Comparison of ENCODE assay signal across 8 cellular contexts in genomic region chr18:26549103-26549485, GRCh38. TPM values are rescaled to one million over a fixed set of nuclear protein-coding genes. Genes with fewer than 3 reads are reported as not detected.
A peak's percentile ranks its signal among the peaks of the same experiment; 100 is the strongest.
DNase-seq lines count a peak whose midpoint lies in the region; ATAC-seq and TF ChIP-seq lines count a peak whose summit lies in the region.

No MANE protein-coding gene starts in this region.

- no peak overlapping the region for H3K27ac ChIP-seq in CD4-positive, CD25-positive, alpha-beta regulatory T cell (ENCODE audit: insufficient read depth, low read length, poor library complexity, severe bottlenecking)
- H3K27ac ChIP-seq in SJSA1 (peak overlapping the region; percentile 19), coronary artery (peak overlapping the region; percentile 80 to 82), right lobe of liver (peak overlapping the region in 2 of 3 donors; percentile 4 to 29), thymus (ENCODE audit: low read depth) (peak overlapping the region; percentile 71)

- intact Hi-C loops in right lobe of liver (cut with DNase I), result loop anchor here in 1 of 2 donors (10.0 kb wide), 1 partner anchor 64 kb away; no protein-coding TSS in a partner anchor

- TF ChIP-seq CTCF in coronary artery (IDR thresholded peaks at IDR 0.05) (no peak), right lobe of liver (IDR thresholded peaks at IDR 0.05) (no peak)

- H3K27me3 ChIP-seq in CD4-positive, CD25-positive, alpha-beta regulatory T cell (ENCODE audit: control insufficient read depth, insufficient read depth, low read length), result peaks cover 21% of the 10 kb centered on the region
- peaks cover under 1% of the 10 kb centered on the region for H3K27me3 ChIP-seq in SJSA1 (replicated peaks)
- peaks cover 0 to 10% of the 10 kb centered on the region in 2 donors for H3K27me3 ChIP-seq in right lobe of liver
- H3K27me3 ChIP-seq in thymus (ENCODE audit: control insufficient read depth, insufficient read depth), result peaks cover 40% of the 10 kb centered on the region

- peaks cover 3 to 41% (median 21%) of the 10 kb centered on the region in 4 donors for H3K4me1 Mint-ChIP-seq in CD4-positive, CD25-positive, alpha-beta regulatory T cell

- TF ChIP-seq POLR2A in right lobe of liver (IDR thresholded peaks at IDR 0.05), result no peak

- H3K4me3 ChIP-seq in CD4-positive, CD25-positive, alpha-beta regulatory T cell (ENCODE audit: low read depth, low read length), result no peak overlapping the region
- H3K4me3 ChIP-seq in SJSA1 (peak overlapping the region; percentile 82), coronary artery (peak overlapping the region; percentile 86), right lobe of liver (peak overlapping the region; percentile 45 to 66 (median 59)), thymus (ENCODE audit: low read length) (peak overlapping the region; percentile 83)

- no peaks in the 10 kb centered on the region for H3K36me3 Mint-ChIP-seq in CD4-positive, CD25-positive, alpha-beta regulatory T cell

- DNase-seq in CD4-positive, CD25-positive, alpha-beta regulatory T cell, result peak in 1 of 3 donors; percentile 16
- DNase-seq in GOT3 (lab: John Stamatoyannopoulos, UW), result peak; percentile 7
- DNase-seq in SJSA1 (ENCODE audit: low read depth in 1 of 2, low spot score in 2 of 2), result peak; percentile 49 to 52
- peak; percentile 75 for DNase-seq in coronary artery (ENCODE audit: low spot score)
- peak in 2 of 3 donors; percentile 41 to 52 for DNase-seq in right lobe of liver
- DNase-seq in stimulated activated CD4-positive, alpha-beta T cell treated with anti-CD3 and anti-CD28 coated beads, Interleukin-1b, Interleukin-23, amount 100 ng/mL, for 48 hours, result no peak

- H3K27ac Mint-ChIP-seq in CD4-positive, CD25-positive, alpha-beta regulatory T cell, result no peak overlapping the region

- H3K36me3 ChIP-seq in CD4-positive, CD25-positive, alpha-beta regulatory T cell (ENCODE audit: control insufficient read depth, insufficient read depth, low read length), result no peaks in the 10 kb centered on the region
- H3K36me3 ChIP-seq in SJSA1, result peaks cover 15% of the 10 kb centered on the region
- no peaks in the 10 kb centered on the region for H3K36me3 ChIP-seq in right lobe of liver
- no peaks in the 10 kb centered on the region for H3K36me3 ChIP-seq in thymus (ENCODE audit: control insufficient read depth, insufficient read depth)

- no peaks in the 10 kb centered on the region for H3K9me3 ChIP-seq in CD4-positive, CD25-positive, alpha-beta regulatory T cell (ENCODE audit: control insufficient read depth in 2 of 2, low read length in 2 of 2)
- H3K9me3 ChIP-seq in SJSA1 (replicated peaks) (no peaks in the 10 kb centered on the region), right lobe of liver (no peaks in the 10 kb centered on the region), thymus (ENCODE audit: control insufficient read depth) (no peaks in the 10 kb centered on the region)

- H3K9me3 Mint-ChIP-seq in CD4-positive, CD25-positive, alpha-beta regulatory T cell, result no peaks in the 10 kb centered on the region

- peaks cover 36% of the 10 kb centered on the region for H3K27me3 Mint-ChIP-seq in CD4-positive, CD25-positive, alpha-beta regulatory T cell

- WGBS in right lobe of liver (ENCODE audit: insufficient coverage, low coverage, low lambda C conversion rate, missing lambda C conversion rate), result under 1% methylated on average over 32 of the region's 36 CpGs
- under 1% methylated on average over 36 of the region's 36 CpGs for WGBS in thymus

- no peak for ATAC-seq in CD4-positive, CD25-positive, alpha-beta regulatory T cell (ENCODE audit: low read depth in 2 of 2)
- peak; percentile 16 to 31 (median 18) for ATAC-seq in right lobe of liver
- no peak for ATAC-seq in HG02884 (IDR thresholded peaks at IDR 0.05; ENCODE audit: unreplicated experiment)

- peaks cover 23% of the 10 kb centered on the region for H3K4me1 ChIP-seq in CD4-positive, CD25-positive, alpha-beta regulatory T cell (ENCODE audit: control insufficient read depth, insufficient read depth, low read length, poor library complexity, severe bottlenecking)
- H3K4me1 ChIP-seq in SJSA1 (replicated peaks) (peaks cover 30% of the 10 kb centered on the region), right lobe of liver (peaks cover 0 to 47% (median 0%) of the 10 kb centered on the region in 4 donors), thymus (ENCODE audit: control insufficient read depth, insufficient read depth, low read length) (peaks cover 25% of the 10 kb centered on the region)

- H3K4me3 Mint-ChIP-seq in CD4-positive, CD25-positive, alpha-beta regulatory T cell, result peak overlapping the region in 3 of 4 donors; percentile 56 to 64 (median 62)

RNA-seq across cellular contexts. Expression of gene KCTD1, which starts 0.7 kb away (rescaled TPM):
- total RNA-seq in CD4-positive, CD25-positive, alpha-beta regulatory T cell, result 2.0 TPM
- polyA plus RNA-seq in CD4-positive, CD25-positive, alpha-beta regulatory T cell, result under 1 TPM in 2 of 4 donors, not detected in 2; 0.14 to 0.26 TPM
- 10.8 and 11.9 TPM in 2 replicates for total RNA-seq in SJSA1 (2014; rRNA removed; shearing (Covaris generic))
- 1 to 10 TPM; 2.9 to 6.8 (median 4.8) TPM for total RNA-seq in right lobe of liver
- 31.8 TPM for polyA plus RNA-seq in thymus

Comparison
In these comparisons a context has a peak if more than half of its experiments do, and no peak if none do; other contexts are left out.
1. ATAC-seq: peak in right lobe of liver (4 of 4); none in CD4-positive, CD25-positive, alpha-beta regulatory T cell (0 of 2) and HG02884 (single experiment).